16 cellular contexts compared by ENCODE assay signal in genomic region chr2:241869087-241869961, GRCh38. TPM values are rescaled to one million over a fixed set of nuclear protein-coding genes. Genes with fewer than 3 reads are reported as not detected.
DNase-seq lines count a peak whose midpoint lies in the region; ATAC-seq and TF ChIP-seq lines count a peak whose summit lies in the region.
"Had no signal": no experiment of that assay in that cellular context is flagged by ENCODE, and none has a peak within 500 bp of the region (broad histone marks: within the 10 kb centered on the region; RNA-seq: fewer than 3 reads in every experiment).

TSS of gene RTP5 (plus strand) at chr2:241869729. CDS start at chr2:241869757, 28 bp downstream.

- no peak within 1 kb of the TSS; the same call in 1 of the 2 replicates for H3K9ac ChIP-seq in BLaER1

- H3K27ac ChIP-seq in A673 (ENCODE audit: low read depth, low read length, poor library complexity, severe bottlenecking) (peak within 1 kb of the TSS; percentile 50), BLaER1 (peak within 1 kb of the TSS; percentile 86; the same call in 1 of the 2 replicates), right cardiac atrium (ENCODE audit: low read length) (no peak within 1 kb of the TSS)
- H3K27ac ChIP-seq: esophagus muscularis mucosa, tibial nerve had no signal

- no peak for TF ChIP-seq CTCF in A673 (conservative IDR thresholded peaks at IDR 0.05; ENCODE audit: low read depth, low read length)

- no peaks in the 10 kb centered on the region for H4K20me1 ChIP-seq in BLaER1

- 80% methylated on average over 33 of the region's 33 CpGs for WGBS in right cardiac atrium

- POLR2A ChIA-PET in A673 (lab: Charles Lee; ENCODE audit: low non-redundant PET) = interaction anchor here (0.6 to 0.9 kb wide), 2 partner anchors 65 to 145 kb away, joined by 3 to 12 read pairs; no protein-coding TSS in a partner anchor

- H3K4me1 ChIP-seq in A673 (ENCODE audit: insufficient read depth, low read length, poor library complexity, severe bottlenecking) = peaks cover 6% of the 10 kb centered on the region
- H3K4me1 ChIP-seq in BLaER1 = peaks cover 95% of the 10 kb centered on the region
- H3K4me1 ChIP-seq in right cardiac atrium (ENCODE audit: control insufficient read depth, insufficient read depth, low read length) = no peaks in the 10 kb centered on the region
- H3K4me1 ChIP-seq: Caco-2, tibial nerve had no signal

- H3K4me3 ChIP-seq in A673 (ENCODE audit: low read depth, low read length, poor library complexity, severe bottlenecking) (no peak within 1 kb of the TSS), BLaER1 (no peak within 1 kb of the TSS), right cardiac atrium (ENCODE audit: low read length) (no peak within 1 kb of the TSS)
- H3K4me3 ChIP-seq: esophagus muscularis mucosa, tibial nerve had no signal

- intact Hi-C loops in A673 (cut with micrococcal nuclease; ENCODE audit: unreplicated experiment) = no loop called here
- intact Hi-C loops in right cardiac atrium (cut with DNase I) = no loop called here

- H3K27me3 ChIP-seq in A673 (replicated peaks; ENCODE audit: insufficient read depth, low read depth, low read length, poor library complexity) (no peaks in the 10 kb centered on the region), BLaER1 (peaks cover 7% of the 10 kb centered on the region; the same call in 1 of the 2 replicates), right cardiac atrium (ENCODE audit: control insufficient read depth, insufficient read depth) (no peaks in the 10 kb centered on the region)

- DNase-seq in A673 (ENCODE audit: low spot score) (no peak), NCI-H2227 (lab: John Stamatoyannopoulos, UW; ENCODE audit: unreplicated experiment) (peak; percentile 86), right cardiac atrium (peak in 2 of 3 donors; percentile 7 to 59), NOMO-1 (lab: John Stamatoyannopoulos, UW; ENCODE audit: unreplicated experiment in 2 of 2) (no peak), AG08395 (ENCODE audit: low spot score) (no peak)
- DNase-seq: activated CD4-positive, alpha-beta memory T cell treated with anti-CD3 and anti-CD28 coated beads, Interleukin-2, amount 10 ng/mL, durations not matched to agents 7 days and 5 days; Caco-2; KG1; NCI-H2081 treated with DMSO at 0.1 percent for 48 hours; T-helper 9 cell had no signal

- ATAC-seq in right cardiac atrium = no peak
- no peak for ATAC-seq in HG03378 (IDR thresholded peaks at IDR 0.05; ENCODE audit: unreplicated experiment)
- ATAC-seq in HG02884 (IDR thresholded peaks at IDR 0.05; ENCODE audit: unreplicated experiment) = no peak

- H3K4me2 ChIP-seq in BLaER1 = peak within 1 kb of the TSS; percentile 100

- no TSS peak for BruUV-seq in A673 (replicated peaks; lab: Mats Ljungman, UMichigan)

- H3K9me3 ChIP-seq in A673 (ENCODE audit: low read depth, low read length, poor library complexity, severe bottlenecking) = no peaks in the 10 kb centered on the region
- H3K9me3 ChIP-seq in BLaER1 = peaks cover 7% of the 10 kb centered on the region
- H3K9me3 ChIP-seq in right cardiac atrium (ENCODE audit: control insufficient read depth, low read length) = no peaks in the 10 kb centered on the region
- H3K9me3 ChIP-seq: Caco-2, esophagus muscularis mucosa, tibial nerve had no signal

- no peaks in the 10 kb centered on the region for H3K36me3 ChIP-seq in A673 (ENCODE audit: insufficient read depth, low read length, poor library complexity, severe bottlenecking)
- no peaks in the 10 kb centered on the region for H3K36me3 ChIP-seq in BLaER1
- H3K36me3 ChIP-seq: esophagus muscularis mucosa, tibial nerve had no signal

- CTCF ChIA-PET in A673 (lab: Charles Lee) = no interaction called here

RNA-seq across cellular contexts. Expression of gene RTP5, which starts in this region (rescaled TPM):
- total RNA-seq in A673 (2021) (0.20 TPM in 1 of 2 replicates, not detected in the other), right cardiac atrium (not detected)
- 0.05 TPM for polyA plus RNA-seq in right cardiac atrium
- total RNA-seq: Caco-2, lung microvascular endothelial cell, tibial nerve had no signal

Comparison
In these comparisons a context has a peak if more than half of its experiments do, and no peak if none do; other contexts are left out.
1. Peak in DNase-seq in right cardiac atrium; RNA of the gene not detected or under 1 TPM.